Comparison of ENCODE assay signal across 13 cellular contexts in genomic region chr17:68433211-68433610, GRCh38. TPM values are rescaled to one million over a fixed set of nuclear protein-coding genes. Genes with fewer than 3 reads are reported as not detected.
A peak's percentile ranks its signal among the peaks of the same experiment; 100 is the strongest.
DNase-seq lines count a peak whose midpoint lies in the region; ATAC-seq and TF ChIP-seq lines count a peak whose summit lies in the region.
"Had no signal": no experiment of that assay in that cellular context is flagged by ENCODE, and none has a peak within 500 bp of the region (broad histone marks: within the 10 kb centered on the region; RNA-seq: fewer than 3 reads in every experiment).

No MANE protein-coding gene starts in this region.

- intact Hi-C loops in left ventricle myocardium inferior (cut with micrococcal nuclease), result loop anchor here (10.0 kb wide), 1 partner anchor 168 kb away; no protein-coding TSS in a partner anchor
- intact Hi-C loops in left cardiac atrium (cut with DNase I), result loop anchor here in 1 of 2 donors (10.0 kb wide), 1 partner anchor 168 kb away; no protein-coding TSS in a partner anchor
- intact Hi-C loops in posterior vena cava (cut with DNase I), result loop anchor here in 1 of 2 donors (10.0 kb wide), 1 partner anchor 168 kb away; no protein-coding TSS in a partner anchor
- intact Hi-C loops in A673 (cut with micrococcal nuclease; ENCODE audit: unreplicated experiment), result no loop called here

- H3K27ac ChIP-seq in left ventricle myocardium inferior (replicated peaks) (peak overlapping the region; percentile 57), A673 (ENCODE audit: low read depth, low read length, poor library complexity, severe bottlenecking) (no peak overlapping the region)
- H3K27ac ChIP-seq: HL-60 had no signal

- H3K36me3 ChIP-seq in left ventricle myocardium inferior (peaks cover 82% of the 10 kb centered on the region), A673 (ENCODE audit: insufficient read depth, low read length, poor library complexity, severe bottlenecking) (no peaks in the 10 kb centered on the region)

- CTCF ChIA-PET in A673 (lab: Charles Lee), result no interaction called here

- TF ChIP-seq CTCF in left ventricle myocardium inferior (IDR thresholded peaks at IDR 0.05; ENCODE audit: borderline replicate concordance) (no peak), A673 (conservative IDR thresholded peaks at IDR 0.05; ENCODE audit: low read depth, low read length) (no peak)

- H3K27me3 ChIP-seq in left ventricle myocardium inferior (ENCODE audit: low read depth), result no peaks in the 10 kb centered on the region
- no peaks in the 10 kb centered on the region for H3K27me3 ChIP-seq in A673 (replicated peaks; ENCODE audit: insufficient read depth, low read depth, low read length, poor library complexity)

- DNase-seq in activated CD8-positive, alpha-beta memory T cell treated with anti-CD3 and anti-CD28 coated beads for 24 hours, result peak; percentile 26
- DNase-seq in activated CD8-positive, alpha-beta memory T cell treated with anti-CD3 and anti-CD28 coated beads, Interleukin-2, amount 50 U/mL, for 48 hours, result no peak
- DNase-seq in left ventricle myocardium inferior, result no peak
- DNase-seq in left cardiac atrium, result no peak
- peak; percentile 42 for DNase-seq in posterior vena cava (ENCODE audit: low spot score)
- DNase-seq in ureter (ENCODE audit: low spot score), result peak; percentile 12
- DNase-seq in A673 (ENCODE audit: low spot score), result no peak
- DNase-seq: Caco-2; CD8-positive, alpha-beta memory T cell; GF-D8; HCEC 1CT; HFFc6 had no signal

- POLR2A ChIA-PET in A673 (lab: Charles Lee; ENCODE audit: low non-redundant PET), result no interaction called here

- H3K4me3 ChIP-seq in left ventricle myocardium inferior, result no peak overlapping the region
- no peak overlapping the region for H3K4me3 ChIP-seq in A673 (ENCODE audit: low read depth, low read length, poor library complexity, severe bottlenecking)

- BruUV-seq in A673 (replicated peaks; lab: Mats Ljungman, UMichigan), result no TSS peak

- peaks cover 63% of the 10 kb centered on the region for H3K4me1 ChIP-seq in left ventricle myocardium inferior
- H3K4me1 ChIP-seq in A673 (ENCODE audit: insufficient read depth, low read length, poor library complexity, severe bottlenecking), result no peaks in the 10 kb centered on the region

- H3K9me3 ChIP-seq in left ventricle myocardium inferior (replicated peaks) (no peaks in the 10 kb centered on the region), A673 (ENCODE audit: low read depth, low read length, poor library complexity, severe bottlenecking) (no peaks in the 10 kb centered on the region)
- H3K9me3 ChIP-seq: Caco-2 had no signal

- no peak for ATAC-seq in left cardiac atrium

RNA-seq across cellular contexts. Expression of gene WIPI1, which starts 24.1 kb away (rescaled TPM):
- total RNA-seq in left ventricle myocardium inferior, result 89.9 TPM
- total RNA-seq in left cardiac atrium, result 10 to 100 TPM; 35.8 to 74.3 TPM
- 10 to 100 TPM; 50.3 to 54.1 TPM for total RNA-seq in posterior vena cava
- total RNA-seq in ureter, result 43.6 TPM
- 0.43 and 1.2 TPM in 2 replicates for total RNA-seq in A673 (2021)

Comparison
In these comparisons a context has a peak if more than half of its experiments do, and no peak if none do; other contexts are left out.
1. DNase-seq: peak in activated CD8-positive, alpha-beta memory T cell treated with anti-CD3 and anti-CD28 coated beads for 24 hours (single experiment), posterior vena cava (single experiment) and ureter (single experiment); none in activated CD8-positive, alpha-beta memory T cell treated with anti-CD3 and anti-CD28 coated beads, Interleukin-2, amount 50 U/mL, for 48 hours (single experiment), left ventricle myocardium inferior (single experiment), left cardiac atrium (single experiment) and A673 (single experiment).
2. RNA of gene WIPI1, which starts 24.1 kb away (total RNA-seq): 89.9 TPM in left ventricle myocardium inferior (single experiment), 35.8 to 74.3 TPM in left cardiac atrium, 50.3 to 54.1 TPM in posterior vena cava and 43.6 TPM in ureter (single experiment); 0.43 to 1.2 TPM in A673; every median in the first group is over 10 times any median in the second.